ENCODE assay signal across 8 cellular contexts in genomic region chr5:32444946-32445758, GRCh38. TPM values are rescaled to one million over a fixed set of nuclear protein-coding genes. Genes with fewer than 3 reads are reported as not detected.
DNase-seq lines count a peak whose midpoint lies in the region; ATAC-seq, FAIRE-seq and TF ChIP-seq lines count a peak whose summit lies in the region.

No MANE protein-coding gene starts in this region.

- peaks cover 7% of the 10 kb centered on the region for H4K20me1 ChIP-seq in keratinocyte (ENCODE audit: control insufficient read depth, extremely low read depth, insufficient read depth, low read length)

- no peak for FAIRE-seq in keratinocyte (lab: Jason Lieb, UNC)

- H3K36me3 Mint-ChIP-seq in activated naive CD4-positive, alpha-beta T cell treated with anti-CD3 and anti-CD28 coated beads for 36 hours (ENCODE audit: low read depth) = peaks cover 15% of the 10 kb centered on the region
- peaks cover 25% of the 10 kb centered on the region for H3K36me3 Mint-ChIP-seq in activated T-helper 2 cell treated with anti-CD3 and anti-CD28 coated beads, Interferon-gamma antibody, Interleukin-2, Interleukin-4, amounts not matched to agents 10 μg/mL and 5 μg/mL and 100 μg/mL, durations not matched to agents 14 hours and 24 hours and 36 hours (ENCODE audit: low read depth)

- H3K9me3 Mint-ChIP-seq in activated naive CD4-positive, alpha-beta T cell treated with anti-CD3 and anti-CD28 coated beads for 36 hours = no peaks in the 10 kb centered on the region
- H3K9me3 Mint-ChIP-seq in activated T-helper 2 cell treated with anti-CD3 and anti-CD28 coated beads, Interferon-gamma antibody, Interleukin-2, Interleukin-4, amounts not matched to agents 10 μg/mL and 5 μg/mL and 100 μg/mL, durations not matched to agents 14 hours and 24 hours and 36 hours = no peaks in the 10 kb centered on the region

- peaks cover 24% of the 10 kb centered on the region for H3K4me1 Mint-ChIP-seq in activated naive CD4-positive, alpha-beta T cell treated with anti-CD3 and anti-CD28 coated beads for 36 hours (ENCODE audit: low read depth)
- H3K4me1 Mint-ChIP-seq in activated T-helper 2 cell treated with anti-CD3 and anti-CD28 coated beads, Interferon-gamma antibody, Interleukin-2, Interleukin-4, amounts not matched to agents 10 μg/mL and 5 μg/mL and 100 μg/mL, durations not matched to agents 14 hours and 24 hours and 36 hours (ENCODE audit: low read depth) = peaks cover 27% of the 10 kb centered on the region

- TF ChIP-seq CTCF in keratinocyte (optimal IDR thresholded peaks at IDR 0.05 in 1 of 3, IDR thresholded peaks at IDR 0.05 in 1 of 3, conservative IDR thresholded peaks at IDR 0.05 in 1 of 3; ENCODE audit: extremely low read depth in 1 of 3, insufficient read depth in 2 of 3, low read length in 3 of 3) = no peak
- no peak for TF ChIP-seq CTCF in thoracic aorta (IDR thresholded peaks at IDR 0.05)

- H3K27me3 ChIP-seq in keratinocyte (ENCODE audit: control insufficient read depth, extremely low read depth, insufficient read depth, low read length) = no peaks in the 10 kb centered on the region
- H3K27me3 ChIP-seq in thoracic aorta (replicated peaks; ENCODE audit: insufficient read depth) = no peaks in the 10 kb centered on the region

- peak; percentile 23 for ATAC-seq in thoracic aorta (ENCODE audit: insufficient number of reproducible peaks, low FRiP score, low read depth)

- H3K4me3 ChIP-seq in keratinocyte (ENCODE audit: control insufficient read depth in 2 of 3, extremely low read depth in 1 of 3, insufficient read depth in 2 of 3, low read depth in 1 of 3, low read length in 3 of 3) (peak overlapping the region; percentile 75 to 83 (median 81)), thoracic aorta (peak overlapping the region; percentile 98)

- H3K4me1 ChIP-seq in keratinocyte (ENCODE audit: control insufficient read depth, extremely low read depth, insufficient read depth, low read length) (peaks cover 15% of the 10 kb centered on the region), thoracic aorta (ENCODE audit: control insufficient read depth in 1 of 2, low read depth in 2 of 2) (peaks cover 10 to 32% of the 10 kb centered on the region in 2 donors)

- CTCF ChIA-PET in activated naive CD4-positive, alpha-beta T cell treated with anti-CD3 and anti-CD28 coated beads for 36 hours (lab: Charles Lee) = interaction anchor here (0.7 to 1.4 kb wide), 3 partner anchors 44 to 145 kb away, joined by 3 to 5 read pairs (median 5); no protein-coding TSS in a partner anchor

- H3K27me3 Mint-ChIP-seq in activated naive CD4-positive, alpha-beta T cell treated with anti-CD3 and anti-CD28 coated beads for 36 hours (ENCODE audit: low read depth) = no peaks in the 10 kb centered on the region
- H3K27me3 Mint-ChIP-seq in activated T-helper 2 cell treated with anti-CD3 and anti-CD28 coated beads, Interferon-gamma antibody, Interleukin-2, Interleukin-4, amounts not matched to agents 10 μg/mL and 5 μg/mL and 100 μg/mL, durations not matched to agents 14 hours and 24 hours and 36 hours (ENCODE audit: low read depth) = peaks cover 17% of the 10 kb centered on the region

- peak overlapping the region; percentile 67 for H3K27ac Mint-ChIP-seq in activated naive CD4-positive, alpha-beta T cell treated with anti-CD3 and anti-CD28 coated beads for 36 hours
- H3K27ac Mint-ChIP-seq in activated T-helper 2 cell treated with anti-CD3 and anti-CD28 coated beads, Interferon-gamma antibody, Interleukin-2, Interleukin-4, amounts not matched to agents 10 μg/mL and 5 μg/mL and 100 μg/mL, durations not matched to agents 14 hours and 24 hours and 36 hours = peak overlapping the region; percentile 92

- H3K36me3 ChIP-seq in keratinocyte (ENCODE audit: control insufficient read depth in 2 of 2, extremely low read depth in 1 of 2, insufficient read depth in 2 of 2, low read length in 2 of 2) = peaks cover 2 to 5% of the 10 kb centered on the region in 2 experiments
- no peaks in the 10 kb centered on the region for H3K36me3 ChIP-seq in thoracic aorta

- dilution Hi-C loops in keratinocyte (cut with MboI; ENCODE audit: extremely low pct_ligation_motif_present, low sequenced_read_pairs) = no loop called here

- peaks cover 35% of the 10 kb centered on the region for H3K79me2 ChIP-seq in keratinocyte (ENCODE audit: control insufficient read depth, insufficient read depth, low read length)

- DNase-seq in activated naive CD4-positive, alpha-beta T cell treated with anti-CD3 and anti-CD28 coated beads for 36 hours = no peak
- DNase-seq in activated naive CD4-positive, alpha-beta T cell treated with anti-CD3 and anti-CD28 coated beads, Interleukin-2, amount 50 U/mL, for 16 hours = no peak
- DNase-seq in activated T-helper 2 cell treated with anti-CD3 and anti-CD28 coated beads, Interferon-gamma antibody, Interleukin-2, Interleukin-4, amounts not matched to agents 10 μg/mL and 5 μg/mL and 100 μg/mL, durations not matched to agents 14 hours and 24 hours and 36 hours (ENCODE audit: low spot score) = no peak
- DNase-seq in keratinocyte (ENCODE audit: low read depth, low spot score) (no peak), thoracic aorta (ENCODE audit: low spot score) (no peak), NK-92 (lab: John Stamatoyannopoulos, UW; ENCODE audit: unreplicated experiment) (no peak)
- DNase-seq in activated effector memory CD4-positive, alpha-beta T cell treated with anti-CD3 and anti-CD28 coated beads, Interleukin-2, amount 50 U/mL, for 16 hours = no peak
- no peak for DNase-seq in stimulated activated CD4-positive, alpha-beta T cell treated with anti-CD3 and anti-CD28 coated beads, Interleukin-2, amount 100 ng/mL, for 48 hours

- peak overlapping the region; percentile 73 for H3K4me2 ChIP-seq in keratinocyte (ENCODE audit: control insufficient read depth, extremely low read depth, insufficient read depth, low read depth, low read length)

- H3K9me3 ChIP-seq in keratinocyte (ENCODE audit: control insufficient read depth, low read depth, low read length) (no peaks in the 10 kb centered on the region), thoracic aorta (no peaks in the 10 kb centered on the region)

- intact Hi-C loops in activated naive CD4-positive, alpha-beta T cell treated with anti-CD3 and anti-CD28 coated beads for 36 hours (cut with micrococcal nuclease) = no loop called here
- intact Hi-C loops in activated T-helper 2 cell treated with anti-CD3 and anti-CD28 coated beads, Interferon-gamma antibody, Interleukin-2, Interleukin-4, amounts not matched to agents 10 μg/mL and 5 μg/mL and 100 μg/mL, durations not matched to agents 14 hours and 24 hours and 36 hours (cut with micrococcal nuclease) = loop anchor here (1.0 to 5.0 kb wide), 3 partner anchors 17 to 273 kb away; partner anchors contain the start of gene GOLPH3

- H3K9ac ChIP-seq in keratinocyte (ENCODE audit: control insufficient read depth, extremely low read depth, insufficient read depth, low read length) = no peak overlapping the region

- peak overlapping the region; percentile 86 for H3K4me3 Mint-ChIP-seq in activated naive CD4-positive, alpha-beta T cell treated with anti-CD3 and anti-CD28 coated beads for 36 hours
- H3K4me3 Mint-ChIP-seq in activated T-helper 2 cell treated with anti-CD3 and anti-CD28 coated beads, Interferon-gamma antibody, Interleukin-2, Interleukin-4, amounts not matched to agents 10 μg/mL and 5 μg/mL and 100 μg/mL, durations not matched to agents 14 hours and 24 hours and 36 hours (ENCODE audit: low read depth) = peak overlapping the region; percentile 76

- H3K27ac ChIP-seq in keratinocyte (ENCODE audit: control insufficient read depth, insufficient read depth, low read length) (no peak overlapping the region), thoracic aorta (peak overlapping the region; percentile 95)

- H2AFZ ChIP-seq in keratinocyte (ENCODE audit: control insufficient read depth, low read length) = peak overlapping the region; percentile 59

- H3K9me1 ChIP-seq in keratinocyte (ENCODE audit: control insufficient read depth, extremely low read depth, insufficient read depth, low read length) = no peaks in the 10 kb centered on the region

RNA-seq across cellular contexts. Expression of gene ZFR, which starts 0.6 kb away (rescaled TPM):
- 10 to 100 TPM; 50.9 to 52.1 TPM for total RNA-seq in activated naive CD4-positive, alpha-beta T cell treated with anti-CD3 and anti-CD28 coated beads for 36 hours
- 68.6 and 69.2 TPM in 2 replicates for total RNA-seq in activated T-helper 2 cell treated with anti-CD3 and anti-CD28 coated beads, Interferon-gamma antibody, Interleukin-2, Interleukin-4, amounts not matched to agents 10 μg/mL and 5 μg/mL and 100 μg/mL, durations not matched to agents 14 hours and 24 hours and 36 hours
- 56.6 to 74.7 TPM (median 58.7 TPM) in 3 replicates for polyA plus RNA-seq in keratinocyte
- 57.7 TPM for polyA plus RNA-seq in keratinocyte (2011; ENCODE audit: low read depth)
- polyA plus RNA-seq in keratinocyte (2011; cell fraction: cytosol; rRNA removed) = 32.3 and 53.6 TPM in 2 replicates
- 50.8 and 56.9 TPM in 2 replicates for polyA plus RNA-seq in keratinocyte (2011; cell fraction: nucleus; rRNA removed)
- polyA plus RNA-seq in keratinocyte (2012; ENCODE audit: low replicate concordance) = 30.8 and 37.7 TPM in 2 replicates
- polyA minus RNA-seq in keratinocyte = 116 to 202 TPM (median 154 TPM) in 3 replicates
- polyA minus RNA-seq in keratinocyte (2011; cell fraction: cytosol; rRNA and poly(A)+ RNA removed) = 45.5 TPM
- 37.4 and 63.4 TPM in 2 replicates for polyA minus RNA-seq in keratinocyte (2011; cell fraction: nucleus; rRNA and poly(A)+ RNA removed)
- 10 to 100 TPM; 54.2 to 78.6 TPM for total RNA-seq in thoracic aorta
